In the genomic region with DNA sequence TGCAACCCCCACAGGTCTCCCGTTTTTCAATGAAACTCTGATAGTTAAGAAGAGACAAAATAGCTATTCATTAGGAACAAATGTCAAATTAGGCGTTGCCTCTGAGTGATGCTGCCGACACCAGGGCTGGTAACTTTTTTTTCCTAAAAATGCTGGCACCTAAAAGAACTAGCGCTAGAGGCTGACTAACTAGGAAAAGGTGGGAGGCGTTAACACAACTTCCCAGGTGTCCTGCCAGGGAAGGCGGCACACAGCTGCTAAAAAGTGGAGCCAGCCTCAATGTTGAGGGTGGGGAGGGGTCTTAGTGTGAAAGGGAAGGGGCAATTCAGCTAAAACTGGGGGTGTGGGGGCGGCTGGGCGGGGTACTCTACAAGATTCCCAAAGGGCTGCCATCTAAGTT, we compare ENCODE assay signal across 19 cellular contexts. TPM values are rescaled to one million over a fixed set of nuclear protein-coding genes. Genes with fewer than 3 reads are reported as not detected.
DNase-seq lines count a peak whose midpoint lies in the region; ATAC-seq, FAIRE-seq and TF ChIP-seq lines count a peak whose summit lies in the region.
"Had no signal": no experiment of that assay in that cellular context is flagged by ENCODE, and none has a peak within 500 bp of the region (broad histone marks: within the 10 kb centered on the region; RNA-seq: fewer than 3 reads in every experiment).

No MANE protein-coding gene starts in this region.

- DNase-seq in NCI-H2171 treated with DMSO at 0.1 percent for 48 hours (lab: John Stamatoyannopoulos, UW) (peak; percentile 17), NCI-H2171 (lab: John Stamatoyannopoulos, UW) (no peak), dorsolateral prefrontal cortex (no peak), thoracic aorta (ENCODE audit: low spot score) (no peak), GM12892 (ENCODE audit: insufficient read length) (no peak)
- no peak for DNase-seq in activated CD4-positive, CD25-positive, alpha-beta regulatory T cell (lab: John Stamatoyannopoulos, UW)
- DNase-seq: activated CD4-positive, alpha-beta T cell treated with anti-CD3 and anti-CD28 coated beads for 4 hours; activated T-cell treated with anti-CD3 and anti-CD28 coated beads, Interleukin-2, amount 50 U/mL, for 24 hours; adrenal gland; CD8-positive, alpha-beta memory T cell; foreskin keratinocyte; immature natural killer cell; mucosa of descending colon; NCI-H187; T-helper 17 cell; upper lobe of right lung had no signal

- intact Hi-C loops in dorsolateral prefrontal cortex (cut with DNase I), result no loop called here

- TF ChIP-seq CTCF in dorsolateral prefrontal cortex (IDR thresholded peaks at IDR 0.05 in 54 of 56, conservative IDR thresholded peaks at IDR 0.05 in 2 of 56; ENCODE audit: low read depth in 1 of 56, partially characterized antibody in 56 of 56) (no peak), thoracic aorta (IDR thresholded peaks at IDR 0.05) (no peak)

- peaks cover 13% of the 10 kb centered on the region for H3K36me3 ChIP-seq in mesodermal cell (ENCODE audit: control insufficient read depth, insufficient read depth, low read length)
- no peaks in the 10 kb centered on the region for H3K36me3 ChIP-seq in thoracic aorta
- H3K36me3 ChIP-seq: adrenal gland, upper lobe of right lung had no signal

- TF ChIP-seq POLR2A in GM12892 (IDR thresholded peaks at IDR 0.05; ENCODE audit: low read depth, low read length), result no peak

- ATAC-seq in thoracic aorta (ENCODE audit: insufficient number of reproducible peaks, low FRiP score, low read depth) (no peak), HG03342 (IDR thresholded peaks at IDR 0.05; ENCODE audit: unreplicated experiment) (no peak)
- ATAC-seq: foreskin keratinocyte, mucosa of descending colon, T-helper 17 cell, upper lobe of right lung had no signal

- FAIRE-seq in GM12892 (lab: Jason Lieb, UNC), result no peak

- H3K9me3 ChIP-seq in mesodermal cell (ENCODE audit: control insufficient read depth, low read length) (no peaks in the 10 kb centered on the region), thoracic aorta (no peaks in the 10 kb centered on the region)
- H3K9me3 ChIP-seq: adrenal gland, mucosa of descending colon, upper lobe of right lung had no signal

- H3K27ac ChIP-seq in dorsolateral prefrontal cortex (peak overlapping the region in 27 of 59 donors; percentile 2 to 89 (median 57)), mesodermal cell (ENCODE audit: low read depth, low read length, severe bottlenecking) (no peak overlapping the region), thoracic aorta (peak overlapping the region; percentile 78 to 95)
- H3K27ac ChIP-seq: 22Rv1, foreskin keratinocyte, upper lobe of right lung had no signal

- H3K4me1 ChIP-seq in mesodermal cell (ENCODE audit: control insufficient read depth, insufficient read depth, low read length, poor library complexity, severe bottlenecking), result peaks cover 28% of the 10 kb centered on the region
- H3K4me1 ChIP-seq in thoracic aorta (ENCODE audit: control insufficient read depth in 1 of 2, low read depth in 2 of 2), result peaks cover 7 to 63% of the 10 kb centered on the region in 2 donors

- H3K4me3 ChIP-seq in dorsolateral prefrontal cortex (peak overlapping the region in 41 of 59 donors; percentile 1 to 87 (median 36)), mesodermal cell (ENCODE audit: extremely low read depth, insufficient read depth, low read length, poor library complexity, severe bottlenecking) (peak overlapping the region; percentile 9), thoracic aorta (peak overlapping the region; percentile 84)
- H3K4me3 ChIP-seq: adrenal gland, mucosa of descending colon, upper lobe of right lung had no signal

- H3K27me3 ChIP-seq in dorsolateral prefrontal cortex (peaks cover 0 to 44% (median 14%) of the 10 kb centered on the region in 45 donors), thoracic aorta (replicated peaks; ENCODE audit: insufficient read depth) (no peaks in the 10 kb centered on the region)
- H3K27me3 ChIP-seq: foreskin keratinocyte had no signal

- 52 to 53% methylated on average over 4 to 6 of the region's 8 CpGs for WGBS in mesodermal cell (ENCODE audit: insufficient coverage in 2 of 2), 2 experiments

RNA-seq across cellular contexts. Expression of gene MN1, which starts 5.4 kb away (rescaled TPM):
- 10 to 100 TPM in 16 of 120 experiments, 1 to 10 TPM in 104; 3.8 to 12.4 (median 7.5) TPM for total RNA-seq in dorsolateral prefrontal cortex
- 9.8 TPM for polyA plus RNA-seq in mesodermal cell (2013, experiment 1 of 2)
- polyA plus RNA-seq in mesodermal cell (2013, experiment 2 of 2), result 8.2 TPM
- total RNA-seq in thoracic aorta, result 10 to 100 TPM; 30.1 to 39.8 TPM
- polyA plus RNA-seq in GM12892 (2012; ENCODE audit: missing spikeins), result not detected
- polyA plus RNA-seq: CD8-positive, alpha-beta memory T cell had no signal

Comparison
In these comparisons a context has a peak if more than half of its experiments do, and no peak if none do; other contexts are left out.
1. H3K4me3 ChIP-seq: peak in every context shown above with its lines; median percentile 84 in thoracic aorta; 36 in dorsolateral prefrontal cortex; 9 in mesodermal cell.